23 cellular contexts compared by ENCODE assay signal in genomic region chr11:94297967-94298576, GRCh38. TPM values are rescaled to one million over a fixed set of nuclear protein-coding genes. Genes with fewer than 3 reads are reported as not detected.
DNase-seq lines count a peak whose midpoint lies in the region; ATAC-seq and TF ChIP-seq lines count a peak whose summit lies in the region.
"Had no signal": no experiment of that assay in that cellular context is flagged by ENCODE, and none has a peak within 500 bp of the region (broad histone marks: within the 10 kb centered on the region; RNA-seq: fewer than 3 reads in every experiment).

No MANE protein-coding gene starts in this region.

- H3K9me3 ChIP-seq in PC-3 (ENCODE audit: low read length) (no peaks in the 10 kb centered on the region), Karpas-422 (ENCODE audit: low read length) (no peaks in the 10 kb centered on the region), thyroid gland (no peaks in the 10 kb centered on the region)
- H3K9me3 ChIP-seq: heart right ventricle, Peyer's patch, vagina had no signal

- H3K27me3 ChIP-seq in PC-3 (ENCODE audit: low read length) (peaks cover 31% of the 10 kb centered on the region), Karpas-422 (ENCODE audit: low read length) (no peaks in the 10 kb centered on the region), thyroid gland (no peaks in the 10 kb centered on the region)
- H3K27me3 ChIP-seq: heart right ventricle, Peyer's patch, vagina had no signal

- TF ChIP-seq POLR2A in thyroid gland (IDR thresholded peaks at IDR 0.05) = no peak

- H3K4me1 ChIP-seq in PC-3 (ENCODE audit: insufficient read depth, low read length) (no peaks in the 10 kb centered on the region), Karpas-422 (ENCODE audit: low read length) (no peaks in the 10 kb centered on the region), thyroid gland (peaks cover 0 to 4% of the 10 kb centered on the region in 2 donors)
- H3K4me1 ChIP-seq: Peyer's patch, vagina had no signal

- POLR2A ChIA-PET in AG04449 (lab: Yijun Ruan, JAX) (no interaction called here), PC-3 (lab: Charles Lee; ENCODE audit: unreplicated experiment) (no interaction called here)

- in situ Hi-C loops in GM13976 (cut with MboI; ENCODE audit: low sequenced_read_pairs, unreplicated experiment) = no loop called here

- no peak for DNase-seq in AG04449 (ENCODE audit: low read depth, low spot score)
- no peak for DNase-seq in GM13976 (ENCODE audit: low spot score)
- DNase-seq in PC-3 = peak; percentile 24
- no peak for DNase-seq in epithelial cell of proximal tubule (ENCODE audit: low read depth)
- no peak for DNase-seq in Karpas-422
- no peak for DNase-seq in thyroid gland
- DNase-seq in activated gamma-delta T cell treated with Interleukin-2 at 50 U/mL for 16 hours = no peak
- DNase-seq: activated CD4-positive, CD25-positive, alpha-beta regulatory T cell treated with anti-CD3 and anti-CD28 coated beads, Interleukin-2, amount 50 U/mL, for 72 hours; activated T-cell treated with anti-CD3 and anti-CD28 coated beads, Interleukin-2, amount 50 U/mL, for 72 hours; heart right ventricle; NCI-H146; NCI-H2227 treated with DMSO at 0.1 percent for 48 hours; Peyer's patch; stimulated activated CD4-positive, alpha-beta T cell treated with anti-CD3 and anti-CD28 coated beads, Interleukin-4, amount 100 ng/mL, for 4 hours; substantia nigra had no signal

- no peaks in the 10 kb centered on the region for H3K79me2 ChIP-seq in PC-3 (ENCODE audit: low read length)
- no peaks in the 10 kb centered on the region for H3K79me2 ChIP-seq in Karpas-422 (ENCODE audit: low read length)

- BruUV-seq in PC-3 (replicated peaks; lab: Mats Ljungman, UMichigan) = no TSS peak

- H3K36me3 ChIP-seq in PC-3 (ENCODE audit: low read depth, low read length) (no peaks in the 10 kb centered on the region), Karpas-422 (ENCODE audit: insufficient read depth, low read length) (no peaks in the 10 kb centered on the region), thyroid gland (no peaks in the 10 kb centered on the region)
- H3K36me3 ChIP-seq: heart right ventricle, Peyer's patch, vagina had no signal

- intact Hi-C loops in PC-3 (cut with micrococcal nuclease) (loop anchor here (10.0 kb wide), 1 partner anchor 207 kb away; no protein-coding TSS in a partner anchor), thyroid gland (cut with DNase I) (no loop called here)

- H3K4me3 ChIP-seq in AG04449 (ENCODE audit: low read depth, low read length) (no peak overlapping the region), PC-3 (ENCODE audit: low read length) (no peak overlapping the region), epithelial cell of proximal tubule (ENCODE audit: low read depth, low read length) (no peak overlapping the region), Karpas-422 (ENCODE audit: low read length) (no peak overlapping the region), thyroid gland (replicated peaks in 1 of 3) (no peak overlapping the region)
- H3K4me3 ChIP-seq: coronary artery, heart right ventricle, Peyer's patch, SK-N-MC, vagina had no signal

- CTCF ChIA-PET in AG04449 (lab: Yijun Ruan, JAX) (interaction anchor here (0.8 to 1.2 kb wide), 3 partner anchors 9 to 119 kb away, joined by 3 to 8 read pairs (median 3); no protein-coding TSS in a partner anchor), PC-3 (lab: Charles Lee) (interaction anchor here (1.0 kb wide), 1 partner anchor 403 kb away, joined by 5 read pairs; no protein-coding TSS in a partner anchor)

- TF ChIP-seq CTCF in AG04449 (IDR thresholded peaks at IDR 0.05; ENCODE audit: insufficient read depth, low read length, missing control alignments) (peak; percentile 10), GM13976 (IDR thresholded peaks at IDR 0.05; ENCODE audit: borderline replicate concordance, control extremely low read depth, extremely low read depth, insufficient read depth, missing control alignments) (peak; percentile 2), PC-3 (conservative IDR thresholded peaks at IDR 0.05; ENCODE audit: low read depth, low read length) (peak; percentile 49), epithelial cell of proximal tubule (conservative IDR thresholded peaks at IDR 0.05; ENCODE audit: low read depth, low read length) (peak; percentile 10), thyroid gland (IDR thresholded peaks at IDR 0.05) (no peak)

- H4K20me1 ChIP-seq in PC-3 (ENCODE audit: low read length) = no peaks in the 10 kb centered on the region
- no peaks in the 10 kb centered on the region for H4K20me1 ChIP-seq in Karpas-422 (ENCODE audit: insufficient read depth, low read depth, low read length)

- no peaks in the 10 kb centered on the region for H3F3A ChIP-seq in PC-3 (ENCODE audit: low read length, unreplicated experiment)

- H3K9ac ChIP-seq in PC-3 (ENCODE audit: low read length) (no peak overlapping the region), Karpas-422 (ENCODE audit: low read length) (no peak overlapping the region)

- H3K4me2 ChIP-seq in PC-3 (ENCODE audit: low read length) = no peak overlapping the region
- no peak overlapping the region for H3K4me2 ChIP-seq in Karpas-422 (ENCODE audit: low read depth, low read length, poor library complexity, severe bottlenecking)

- ATAC-seq in PC-3 (peak; percentile 40; the same call in 1 of the 2 replicates), GM19395 (IDR thresholded peaks at IDR 0.05; ENCODE audit: unreplicated experiment) (no peak)
- ATAC-seq: activated T-cell treated with anti-CD3 and anti-CD28 coated beads, Interleukin-2, amount 50 U/mL, for 72 hours; heart right ventricle had no signal

- 86% methylated on average over 5 of the region's 5 CpGs for WGBS in thyroid gland, 2 donors

- H3K27ac ChIP-seq in PC-3 (ENCODE audit: low read length) (no peak overlapping the region), Karpas-422 (ENCODE audit: low read length) (no peak overlapping the region), thyroid gland (no peak overlapping the region)
- H3K27ac ChIP-seq: coronary artery, heart right ventricle, Peyer's patch, SK-N-MC, vagina had no signal

- H2AFZ ChIP-seq in PC-3 (ENCODE audit: low read length) = no peak overlapping the region
- H2AFZ ChIP-seq in Karpas-422 (ENCODE audit: low read length) = no peak overlapping the region

- H3K9me2 ChIP-seq in PC-3 (replicated peaks; ENCODE audit: low read length) (no peaks in the 10 kb centered on the region), Karpas-422 (replicated peaks; ENCODE audit: insufficient read depth, low read length) (no peaks in the 10 kb centered on the region)

RNA-seq across cellular contexts. Expression of gene IZUMO1R, which starts 6.3 kb away (rescaled TPM):
- total RNA-seq in PC-3 (2014; rRNA removed) = not detected in 2 replicates
- not detected in 2 replicates for total RNA-seq in epithelial cell of proximal tubule
- total RNA-seq in Karpas-422 (2014; rRNA removed; shearing (Covaris generic); ENCODE audit: low replicate concordance) = not detected in 2 replicates
- total RNA-seq in thyroid gland = not detected
- total RNA-seq: activated CD8-positive, alpha-beta memory T cell treated with anti-CD3 and anti-CD28 coated beads for 36 hours; activated T-cell treated with anti-CD3 and anti-CD28 coated beads, Interleukin-2, amount 50 U/mL, for 72 hours; G401; heart right ventricle; lower leg skin; mucosa of gallbladder; Peyer's patch; vagina had no signal

Comparison
In these comparisons a context has a peak if more than half of its experiments do, and no peak if none do; other contexts are left out.
1. CTCF ChIP-seq: peak in AG04449 (single experiment), GM13976 (single experiment), PC-3 (single experiment) and epithelial cell of proximal tubule (single experiment); none in thyroid gland (0 of 6).